In genomic region chr2:70115646-70116442, GRCh38 we compare ENCODE assay signal across 8 cellular contexts. TPM values are rescaled to one million over a fixed set of nuclear protein-coding genes. Genes with fewer than 3 reads are reported as not detected.
DNase-seq lines count a peak whose midpoint lies in the region; ATAC-seq, FAIRE-seq and TF ChIP-seq lines count a peak whose summit lies in the region.

No MANE protein-coding gene starts in this region.

- no peak overlapping the region for H3K9ac ChIP-seq in HepG2 (ENCODE audit: insufficient read depth, low read depth, low read length)
- H3K9ac ChIP-seq in iPS-15b (ENCODE audit: low read depth, low read length) = peak overlapping the region; percentile 4

- intact Hi-C loops in right lobe of liver (cut with DNase I) (no loop called here), HepG2 (cut with micrococcal nuclease; ENCODE audit: unreplicated experiment) (no loop called here)

- FAIRE-seq in HepG2 (lab: Jason Lieb, UNC) = no peak
- no peak for FAIRE-seq in HTR-8/SVneo (lab: Jason Lieb, UNC)

- no peak for DNase-seq in right lobe of liver
- DNase-seq in HepG2 (ENCODE audit: low spot score) = no peak
- no peak for DNase-seq in HTR-8/SVneo (ENCODE audit: insufficient read length, low spot score)
- no peak for DNase-seq in AG08396 (ENCODE audit: low spot score)
- DNase-seq in NOMO-1 (lab: John Stamatoyannopoulos, UW; ENCODE audit: unreplicated experiment in 2 of 2) = no peak
- no peak for DNase-seq in activated CD4-positive, CD25-positive, alpha-beta regulatory T cell treated with anti-CD3 and anti-CD28 coated beads, Interleukin-2, amount 50 U/mL, for 72 hours

- in situ Hi-C loops in HepG2 (cut with HindIII; ENCODE audit: extremely low pct_ligation_motif_present, low pct_unique_long_range_greater_than_20kb) = no loop called here

- no peak overlapping the region for H3K4me3 ChIP-seq in right lobe of liver
- H3K4me3 ChIP-seq in HepG2 (replicated peaks in 1 of 3; ENCODE audit: insufficient read depth in 1 of 3, low read depth in 2 of 3, low read length in 3 of 3) = no peak overlapping the region
- no peak overlapping the region for H3K4me3 ChIP-seq in iPS-15b (ENCODE audit: low read depth, low read length)

- CTCF ChIA-PET in HepG2 (lab: Yijun Ruan, JAX; ENCODE audit: low intra/inter-chr PET ratio, low total read pairs) = no interaction called here

- no peaks in the 10 kb centered on the region for H3K9me3 ChIP-seq in right lobe of liver
- H3K9me3 ChIP-seq in HepG2 (ENCODE audit: low read length) = no peaks in the 10 kb centered on the region
- no peaks in the 10 kb centered on the region for H3K9me3 ChIP-seq in iPS-15b (ENCODE audit: control insufficient read depth, insufficient read depth, low read length)

- POLR2A ChIA-PET in HepG2 (lab: Yijun Ruan, JAX) = interaction anchor here (1.1 to 4.7 kb wide), 5 partner anchors 7 to 201 kb away, joined by 3 to 55 read pairs (median 6); partner anchors contain the start of gene MXD1

- H3K4me1 ChIP-seq in right lobe of liver (peaks cover 0 to 10% (median 0%) of the 10 kb centered on the region in 4 donors), HepG2 (ENCODE audit: insufficient read depth, low read length) (peaks cover 54% of the 10 kb centered on the region), iPS-15b (ENCODE audit: control insufficient read depth, insufficient read depth, low read length) (peaks cover 6% of the 10 kb centered on the region)

- H3K4me2 ChIP-seq in HepG2 (ENCODE audit: low read depth, low read length) = no peak overlapping the region

- H3K27me3 ChIP-seq in right lobe of liver = no peaks in the 10 kb centered on the region
- no peaks in the 10 kb centered on the region for H3K27me3 ChIP-seq in HepG2 (ENCODE audit: control insufficient read depth in 1 of 2, insufficient read depth in 2 of 2, low read length in 2 of 2)
- H3K27me3 ChIP-seq in iPS-15b (ENCODE audit: control insufficient read depth, insufficient read depth, low read length) = no peaks in the 10 kb centered on the region

- no peak for TF ChIP-seq POLR2A in right lobe of liver (IDR thresholded peaks at IDR 0.05)
- TF ChIP-seq POLR2A in HepG2 (IDR thresholded peaks at IDR 0.05; ENCODE audit: insufficient read depth in 1 of 2, low read depth in 2 of 2, low read length in 2 of 2) = no peak

- no peaks in the 10 kb centered on the region for H3K79me2 ChIP-seq in HepG2 (ENCODE audit: insufficient read depth, low read length)

- H2AFZ ChIP-seq in HepG2 (ENCODE audit: low read length) = no peak overlapping the region

- TF ChIP-seq CTCF in right lobe of liver (IDR thresholded peaks at IDR 0.05) (no peak), HepG2 (CRISPR knock-in tag; IDR thresholded peaks at IDR 0.05) (no peak)

- H3K27ac ChIP-seq in right lobe of liver (no peak overlapping the region), HepG2 (ENCODE audit: extremely low read length, insufficient read depth, low read length) (no peak overlapping the region)

- no TSS peak for BruUV-seq in HepG2 (replicated peaks; lab: Mats Ljungman, UMichigan)

- peak; percentile 37 to 70 (median 59) for ATAC-seq in right lobe of liver
- ATAC-seq in HepG2 = no peak; the same call in 2 of the 3 replicates
- peak; percentile 41 for ATAC-seq in HG03521 (IDR thresholded peaks at IDR 0.05; ENCODE audit: unreplicated experiment)

- TF ChIP-seq RAD21 in HepG2 (CRISPR knock-in tag; IDR thresholded peaks at IDR 0.05) = no peak

- WGBS in right lobe of liver (ENCODE audit: insufficient coverage, low coverage, low lambda C conversion rate, missing lambda C conversion rate) = 68% methylated on average over 5 of the region's 8 CpGs
- 89% methylated on average over 8 of the region's 8 CpGs for WGBS in HepG2 (ENCODE audit: low lambda C conversion rate)

- H3K36me3 ChIP-seq in right lobe of liver = no peaks in the 10 kb centered on the region
- H3K36me3 ChIP-seq in HepG2 (replicated peaks in 1 of 2; ENCODE audit: control insufficient read depth in 1 of 2, insufficient read depth in 2 of 2, low read length in 2 of 2) = no peaks in the 10 kb centered on the region
- H3K36me3 ChIP-seq in iPS-15b (ENCODE audit: control insufficient read depth, insufficient read depth, low read length) = no peaks in the 10 kb centered on the region

- no peaks in the 10 kb centered on the region for H4K20me1 ChIP-seq in HepG2 (ENCODE audit: insufficient read depth, low read length)

- TF ChIP-seq EP300 in HepG2 (IDR thresholded peaks at IDR 0.05; ENCODE audit: low read depth in 2 of 2, low read length in 2 of 2) = no peak
- no peak for TF ChIP-seq EP300 in HepG2 (CRISPR knock-in tag; IDR thresholded peaks at IDR 0.05; ENCODE audit: borderline replicate concordance)

TF ChIP-seq in HepG2, 621 proteins besides CTCF, POLR2A, EP300 and RAD21:
- no peak for TF ChIP-seq ZNF235 (CRISPR knock-in tag; IDR thresholded peaks at IDR 0.05; ENCODE audit: borderline replicate concordance)
- TF ChIP-seq ATF2 (CRISPR knock-in tag; IDR thresholded peaks at IDR 0.05) = no peak
- no peak for TF ChIP-seq KDM2A (CRISPR knock-in tag; IDR thresholded peaks at IDR 0.05; ENCODE audit: borderline replicate concordance, low read depth)
- TF ChIP-seq ZNF839 (CRISPR knock-in tag; IDR thresholded peaks at IDR 0.05; ENCODE audit: borderline replicate concordance) = no peak
- TF ChIP-seq NR3C1 (CRISPR knock-in tag; IDR thresholded peaks at IDR 0.05) = no peak
- no peak for TF ChIP-seq ZNF83 (CRISPR knock-in tag; IDR thresholded peaks at IDR 0.05; ENCODE audit: borderline replicate concordance)
- no peak for TF ChIP-seq GATAD1 (CRISPR knock-in tag; IDR thresholded peaks at IDR 0.05)
- no peak for TF ChIP-seq KDM6A (CRISPR knock-in tag; IDR thresholded peaks at IDR 0.05; ENCODE audit: low read depth)

RNA-seq across cellular contexts. Expression of gene PCBP1, which starts 28.6 kb away (rescaled TPM):
- 100 to 1,000 TPM; 147 to 220 (median 178) TPM for total RNA-seq in right lobe of liver
- 32.0 and 104 TPM in 2 replicates for total RNA-seq in HepG2 (2016; rRNA removed; fragmentation: Illumina TruSeq; extraction: Trizol)
- total RNA-seq in HepG2 (2016; cell fraction: cytosol; rRNA removed; fragmentation: Illumina TruSeq; extraction: Trizol; ENCODE audit: low read depth) = 39.6 and 40.9 TPM in 2 replicates
- total RNA-seq in HepG2 (2016; cell fraction: insoluble cytoplasmic fraction; rRNA removed; fragmentation: Illumina TruSeq; extraction: Trizol) = 30.2 and 107 TPM in 2 replicates
- 84.5 and 86.5 TPM in 2 replicates for total RNA-seq in HepG2 (2016; cell fraction: membrane; rRNA removed; fragmentation: Illumina TruSeq; extraction: Trizol)
- total RNA-seq in HepG2 (2016; cell fraction: nucleus; rRNA removed; fragmentation: Illumina TruSeq; extraction: Trizol) = 54.5 and 55.6 TPM in 2 replicates
- 137 and 144 TPM in 2 replicates for polyA plus RNA-seq in HepG2 (2011; rRNA removed)
- 140 and 145 TPM in 2 replicates for polyA plus RNA-seq in HepG2 (2011; cell fraction: cytosol; rRNA removed)
- 80.5 and 83.2 TPM in 2 replicates for polyA plus RNA-seq in HepG2 (2011; cell fraction: nucleus; rRNA removed)
- 391 and 423 TPM in 2 replicates for polyA plus RNA-seq in HepG2 (2012)
- 248 and 249 TPM in 2 replicates for polyA plus RNA-seq in HepG2 (2016; cell fraction: cytosol; fragmentation: Illumina TruSeq; extraction: Trizol; ENCODE audit: low read depth)
- 461 and 517 TPM in 2 replicates for polyA plus RNA-seq in HepG2 (2016; cell fraction: insoluble cytoplasmic fraction; fragmentation: Illumina TruSeq; extraction: Trizol; ENCODE audit: low read depth)
- polyA plus RNA-seq in HepG2 (2016; cell fraction: membrane; fragmentation: Illumina TruSeq; extraction: Trizol; ENCODE audit: low read depth) = 274 and 290 TPM in 2 replicates
- polyA plus RNA-seq in HepG2 (2016; cell fraction: nucleus; fragmentation: Illumina TruSeq; extraction: Trizol; ENCODE audit: insufficient read depth, low read depth) = 271 and 294 TPM in 2 replicates
- 74.9 and 159 TPM in 2 replicates for polyA minus RNA-seq in HepG2 (2011; rRNA and poly(A)+ RNA removed; ENCODE audit: low replicate concordance)
- 114 and 126 TPM in 2 replicates for polyA minus RNA-seq in HepG2 (2011; cell fraction: cytosol; rRNA and poly(A)+ RNA removed)
- 41.5 and 41.8 TPM in 2 replicates for polyA minus RNA-seq in HepG2 (2011; cell fraction: nucleus; rRNA and poly(A)+ RNA removed)
